ENCODE assay signal across 9 cellular contexts in genomic region chr12:51923506-51924365, GRCh38. TPM values are rescaled to one million over a fixed set of nuclear protein-coding genes. Genes with fewer than 3 reads are reported as not detected.
DNase-seq lines count a peak whose midpoint lies in the region; ATAC-seq, FAIRE-seq and TF ChIP-seq lines count a peak whose summit lies in the region.
"Had no signal": no experiment of that assay in that cellular context is flagged by ENCODE, and none has a peak within 500 bp of the region (broad histone marks: within the 10 kb centered on the region; RNA-seq: fewer than 3 reads in every experiment).

No MANE protein-coding gene starts in this region.

- peak overlapping the region in 1 of 2 donors; percentile 44 for H3K9ac ChIP-seq in kidney (ENCODE audit: low read length in 2 of 2)

- in situ Hi-C loops in GM13977 (cut with MboI; ENCODE audit: low pct_unique_long_range_greater_than_20kb, low sequenced_read_pairs, unreplicated experiment), result no loop called here
- in situ Hi-C loops in astrocyte of the cerebellum (cut with HindIII; ENCODE audit: low sequenced_read_pairs), result no loop called here

- no peak for ATAC-seq in HG02571 (IDR thresholded peaks at IDR 0.05; ENCODE audit: unreplicated experiment)
- no peak for ATAC-seq in GM18517 (IDR thresholded peaks at IDR 0.05; ENCODE audit: unreplicated experiment)
- ATAC-seq in GM21515 (IDR thresholded peaks at IDR 0.05; ENCODE audit: unreplicated experiment), result no peak

- DNase-seq in GM13977 (ENCODE audit: low spot score) (peak; percentile 64), T-helper 22 cell (ENCODE audit: low read depth) (peak; percentile 17), astrocyte of the cerebellum (ENCODE audit: low read depth) (no peak), kidney (peak; percentile 90)
- peak; percentile 50 to 65 for DNase-seq in stimulated activated CD4-positive, alpha-beta T cell treated with anti-CD3 and anti-CD28 coated beads, Interleukin-2, amount 100 ng/mL, for 48 hours

- intact Hi-C loops in kidney (cut with DNase I), result no loop called here

- H3K9me3 ChIP-seq in kidney (ENCODE audit: control insufficient read depth in 1 of 2, low read length in 2 of 2), result no peaks in the 10 kb centered on the region

- TF ChIP-seq CTCF in GM13977 (IDR thresholded peaks at IDR 0.05; ENCODE audit: extremely low read depth, insufficient read depth, missing control alignments), result peak; percentile 90
- peak; percentile 80 for TF ChIP-seq CTCF in astrocyte of the cerebellum (IDR thresholded peaks at IDR 0.05; ENCODE audit: low read depth, low read length, missing control alignments)
- TF ChIP-seq CTCF in kidney (IDR thresholded peaks at IDR 0.05; ENCODE audit: borderline replicate concordance, extremely low read depth, insufficient read depth), result peak; percentile 75

- H3K4me1 ChIP-seq in kidney (ENCODE audit: control insufficient read depth in 1 of 2, insufficient read depth in 1 of 2, low read depth in 1 of 2, low read length in 2 of 2), result peaks cover 29 to 31% of the 10 kb centered on the region in 2 donors

- no peak for FAIRE-seq in kidney (lab: Jason Lieb, UNC)
- FAIRE-seq: TTC549 had no signal

- no peak overlapping the region for H3K4me3 ChIP-seq in astrocyte of the cerebellum (ENCODE audit: low read depth, low read length)
- no peak overlapping the region for H3K4me3 ChIP-seq in kidney (ENCODE audit: low read length in 2 of 2)

- peak overlapping the region; percentile 65 to 68 for H3K27ac ChIP-seq in kidney (ENCODE audit: low read depth in 2 of 2, low read length in 2 of 2)

- peaks cover 0 to 3% of the 10 kb centered on the region in 2 donors for H3K36me3 ChIP-seq in kidney (ENCODE audit: control insufficient read depth in 1 of 2, insufficient read depth in 2 of 2, low read length in 2 of 2)

RNA-seq across cellular contexts. Expression of gene ACVRL1, which starts 16.4 kb away (rescaled TPM):
- total RNA-seq in kidney, result 88.4 TPM
- polyA plus RNA-seq in kidney (ENCODE audit: insufficient read depth, low read depth, low replicate concordance), result 29.1 TPM

RNA-seq across cellular contexts. Expression of gene ACVR1B, which starts 27.8 kb away (rescaled TPM):
- total RNA-seq in kidney, result 95.5 TPM
- polyA plus RNA-seq in kidney (ENCODE audit: insufficient read depth, low read depth, low replicate concordance), result 30.6 TPM

RNA-seq across cellular contexts. Expression of gene ANKRD33, which starts 35.8 kb away (rescaled TPM):
- total RNA-seq in kidney, result not detected
- not detected for polyA plus RNA-seq in kidney (ENCODE audit: insufficient read depth, low read depth, low replicate concordance)
